1 cellular context compared by ENCODE assay signal in genomic region chr18:24168496-24168895, GRCh38.
TF ChIP-seq lines count a peak whose summit lies in the region.

No MANE protein-coding gene starts in this region.

TF ChIP-seq in GM23338, 12 proteins besides CTCF, POLR2A, EP300 and RAD21 (continued from another document):
- TF ChIP-seq ZNF462 (CRISPR knock-in tag; IDR thresholded peaks at IDR 0.05), result no peak
- TF ChIP-seq, protein P1, sequence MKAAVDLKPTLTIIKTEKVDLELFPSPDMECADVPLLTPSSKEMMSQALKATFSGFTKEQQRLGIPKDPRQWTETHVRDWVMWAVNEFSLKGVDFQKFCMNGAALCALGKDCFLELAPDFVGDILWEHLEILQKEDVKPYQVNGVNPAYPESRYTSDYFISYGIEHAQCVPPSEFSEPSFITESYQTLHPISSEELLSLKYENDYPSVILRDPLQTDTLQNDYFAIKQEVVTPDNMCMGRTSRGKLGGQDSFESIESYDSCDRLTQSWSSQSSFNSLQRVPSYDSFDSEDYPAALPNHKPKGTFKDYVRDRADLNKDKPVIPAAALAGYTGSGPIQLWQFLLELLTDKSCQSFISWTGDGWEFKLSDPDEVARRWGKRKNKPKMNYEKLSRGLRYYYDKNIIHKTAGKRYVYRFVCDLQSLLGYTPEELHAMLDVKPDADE (IDR thresholded peaks at IDR 0.05), result no peak
- TF ChIP-seq EZH2phosphoT487 (IDR thresholded peaks at IDR 0.05; ENCODE audit: unreplicated experiment), result no peak
- TF ChIP-seq ZNF331 (CRISPR knock-in tag; IDR thresholded peaks at IDR 0.05; ENCODE audit: low read depth), result no peak
- no peak for TF ChIP-seq ZNF114 (CRISPR knock-in tag; IDR thresholded peaks at IDR 0.05)
- no peak for TF ChIP-seq NANOG (IDR thresholded peaks at IDR 0.05; ENCODE audit: borderline replicate concordance)
- TF ChIP-seq POLR2AphosphoS5 (IDR thresholded peaks at IDR 0.05; ENCODE audit: low read depth), result no peak
- no peak for TF ChIP-seq CREB1 (CRISPR knock-in tag; IDR thresholded peaks at IDR 0.05; ENCODE audit: low read depth)
- TF ChIP-seq JUNB (IDR thresholded peaks at IDR 0.05; ENCODE audit: unreplicated experiment), result no peak
- no peak for TF ChIP-seq STAT1 (IDR thresholded peaks at IDR 0.05; ENCODE audit: unreplicated experiment)
- TF ChIP-seq EZH2 (IDR thresholded peaks at IDR 0.05; ENCODE audit: low read depth, unreplicated experiment), result no peak
